8 cellular contexts compared by ENCODE assay signal in genomic region chr16:83826146-83826913, GRCh38. TPM values are rescaled to one million over a fixed set of nuclear protein-coding genes. Genes with fewer than 3 reads are reported as not detected.
DNase-seq lines count a peak whose midpoint lies in the region; ATAC-seq, FAIRE-seq and TF ChIP-seq lines count a peak whose summit lies in the region.

No MANE protein-coding gene starts in this region.

- no peaks in the 10 kb centered on the region for H3K36me3 ChIP-seq in HepG2 (replicated peaks in 1 of 2; ENCODE audit: control insufficient read depth in 1 of 2, insufficient read depth in 2 of 2, low read length in 2 of 2)

- peak overlapping the region; percentile 42 for H3K4me2 ChIP-seq in HepG2 (ENCODE audit: low read depth, low read length)

- CTCF ChIA-PET in HepG2 (lab: Yijun Ruan, JAX; ENCODE audit: low intra/inter-chr PET ratio, low total read pairs), result interaction anchor here (1.1 to 3.9 kb wide), 2 partner anchors 51 to 236 kb away, joined by 3 to 40 read pairs; no protein-coding TSS in a partner anchor

- H3K9ac ChIP-seq in HepG2 (ENCODE audit: insufficient read depth, low read depth, low read length), result no peak overlapping the region

- H3K4me3 ChIP-seq in HFF-Myc (replicated peaks; ENCODE audit: low read depth, low read length), result no peak overlapping the region
- no peak overlapping the region for H3K4me3 ChIP-seq in choroid plexus epithelial cell (ENCODE audit: low read depth, low read length)
- H3K4me3 ChIP-seq in HepG2 (replicated peaks in 1 of 3; ENCODE audit: insufficient read depth in 1 of 3, low read depth in 2 of 3, low read length in 3 of 3), result peak overlapping the region in 1 of 3 experiments; percentile 3; a peak in 1 of 6 replicates

- POLR2A ChIA-PET in HepG2 (lab: Yijun Ruan, JAX), result interaction anchor here (1.0 kb wide), 1 partner anchor 127 kb away, joined by 3 read pairs; no protein-coding TSS in a partner anchor

- no peak overlapping the region for H3K27ac ChIP-seq in HepG2 (ENCODE audit: extremely low read length, insufficient read depth, low read length)

- intact Hi-C loops in HepG2 (cut with micrococcal nuclease; ENCODE audit: unreplicated experiment), result loop anchor here (1.0 to 10.0 kb wide), 3 partner anchors 53 to 239 kb away; partner anchors contain the start of gene OSGIN1

- DNase-seq in GDM1 (lab: John Stamatoyannopoulos, UW), result peak; percentile 26
- DNase-seq in HFF-Myc (ENCODE audit: extremely low read depth, low read depth), result no peak
- DNase-seq in NCI-H2171 treated with DMSO at 0.1 percent for 48 hours (lab: John Stamatoyannopoulos, UW), result peak; percentile 62
- DNase-seq in activated CD4-positive, alpha-beta T cell treated with anti-CD3 and anti-CD28 coated beads for 48 hours, result peak; percentile 87
- DNase-seq in choroid plexus epithelial cell (ENCODE audit: low read depth), result peak; percentile 84
- DNase-seq in HepG2 (ENCODE audit: low spot score), result peak; percentile 52
- DNase-seq in stimulated activated CD4-positive, alpha-beta T cell treated with anti-CD3 and anti-CD28 coated beads, Interleukin-4, amount 100 ng/mL, for 4 hours, result peak; percentile 68 to 76

- no peaks in the 10 kb centered on the region for H3K79me2 ChIP-seq in HepG2 (ENCODE audit: insufficient read depth, low read length)

- H2AFZ ChIP-seq in HepG2 (ENCODE audit: low read length), result no peak overlapping the region

- TF ChIP-seq EP300 in HepG2 (IDR thresholded peaks at IDR 0.05; ENCODE audit: low read depth in 2 of 2, low read length in 2 of 2) (no peak), HepG2 (CRISPR knock-in tag; IDR thresholded peaks at IDR 0.05; ENCODE audit: borderline replicate concordance) (no peak)

- peak; percentile 94 for TF ChIP-seq CTCF in HFF-Myc (IDR thresholded peaks at IDR 0.05; ENCODE audit: low read depth, low read length, missing control alignments)
- peak; percentile 94 for TF ChIP-seq CTCF in choroid plexus epithelial cell (conservative IDR thresholded peaks at IDR 0.05; ENCODE audit: low read depth, low read length)
- peak; percentile 97 for TF ChIP-seq CTCF in HepG2 (CRISPR knock-in tag; IDR thresholded peaks at IDR 0.05)

- FAIRE-seq in HepG2 (lab: Jason Lieb, UNC), result peak; percentile 72

- H3K4me1 ChIP-seq in HepG2 (ENCODE audit: insufficient read depth, low read length), result no peaks in the 10 kb centered on the region

- in situ Hi-C loops in HepG2 (cut with HindIII; ENCODE audit: extremely low pct_ligation_motif_present, low pct_unique_long_range_greater_than_20kb), result loop anchor here (5.0 to 10.0 kb wide), 2 partner anchors 56 to 218 kb away; partner anchors contain the start of gene SLC38A8

- H4K20me1 ChIP-seq in HepG2 (ENCODE audit: insufficient read depth, low read length), result no peaks in the 10 kb centered on the region

- TF ChIP-seq RAD21 in HepG2 (CRISPR knock-in tag; IDR thresholded peaks at IDR 0.05), result peak; percentile 91

- ATAC-seq in HepG2 (peak; percentile 92), GM21526 (IDR thresholded peaks at IDR 0.05; ENCODE audit: low FRiP score, unreplicated experiment) (no peak)

- H3K27me3 ChIP-seq in HepG2 (ENCODE audit: control insufficient read depth in 1 of 2, insufficient read depth in 2 of 2, low read length in 2 of 2), result peaks cover 4 to 59% of the 10 kb centered on the region in 2 experiments; a peak in 3 of 5 replicates

- H3K9me3 ChIP-seq in HepG2 (ENCODE audit: low read length), result no peaks in the 10 kb centered on the region

- BruUV-seq in HepG2 (replicated peaks; lab: Mats Ljungman, UMichigan), result no TSS peak

- TF ChIP-seq POLR2A in HepG2 (IDR thresholded peaks at IDR 0.05; ENCODE audit: insufficient read depth in 1 of 2, low read depth in 2 of 2, low read length in 2 of 2), result no peak

- WGBS in HepG2 (ENCODE audit: low lambda C conversion rate), result 16% methylated on average over 21 of the region's 21 CpGs

TF ChIP-seq in HepG2, 621 proteins besides CTCF, POLR2A, EP300 and RAD21 (continues in another document):
- TF ChIP-seq REPIN1 (CRISPR knock-in tag; IDR thresholded peaks at IDR 0.05; ENCODE audit: borderline replicate concordance, low read depth) (no peak), PPARG (CRISPR knock-in tag; conservative IDR thresholded peaks at IDR 0.05) (0 out of 2 replicates have a peak, but pooled peaks have one; percentile 35), FOXK1 (CRISPR knock-in tag; IDR thresholded peaks at IDR 0.05; ENCODE audit: borderline replicate concordance, low read depth) (no peak), ZNF557 (CRISPR knock-in tag; IDR thresholded peaks at IDR 0.05) (no peak), CBX5 (CRISPR knock-in tag; IDR thresholded peaks at IDR 0.05; ENCODE audit: borderline replicate concordance) (no peak; the same call in 1 of the 2 replicates), GTF2F1 (IDR thresholded peaks at IDR 0.05; ENCODE audit: low read length) (no peak), HNRNPH1 (optimal IDR thresholded peaks at IDR 0.05; ENCODE audit: low read depth, low read length) (no peak), RBAK (CRISPR knock-in tag; IDR thresholded peaks at IDR 0.05) (no peak), ZNF263 (CRISPR knock-in tag; IDR thresholded peaks at IDR 0.05) (no peak), MED8 (CRISPR knock-in tag; IDR thresholded peaks at IDR 0.05; ENCODE audit: insufficient replicate concordance) (no peak), ZXDC (CRISPR knock-in tag; IDR thresholded peaks at IDR 0.05) (no peak), ZNF367 (CRISPR knock-in tag; IDR thresholded peaks at IDR 0.05; ENCODE audit: borderline replicate concordance) (no peak), ZNF563 (CRISPR knock-in tag; IDR thresholded peaks at IDR 0.05) (no peak), HMGA1 (CRISPR knock-in tag; conservative IDR thresholded peaks at IDR 0.05) (no peak), MLLT10 (CRISPR knock-in tag; IDR thresholded peaks at IDR 0.05) (no peak), ZNF597 (CRISPR knock-in tag; IDR thresholded peaks at IDR 0.05) (no peak), ETV6 (CRISPR knock-in tag; conservative IDR thresholded peaks at IDR 0.05) (no peak)

RNA-seq across cellular contexts. Expression of gene HSBP1, which starts 18.6 kb away (rescaled TPM):
- 292 and 469 TPM in 2 replicates for total RNA-seq in HepG2 (2016; rRNA removed; fragmentation: Illumina TruSeq; extraction: Trizol)
- 90.0 and 120 TPM in 2 replicates for total RNA-seq in HepG2 (2016; cell fraction: cytosol; rRNA removed; fragmentation: Illumina TruSeq; extraction: Trizol; ENCODE audit: low read depth)
- 306 and 489 TPM in 2 replicates for total RNA-seq in HepG2 (2016; cell fraction: insoluble cytoplasmic fraction; rRNA removed; fragmentation: Illumina TruSeq; extraction: Trizol)
- total RNA-seq in HepG2 (2016; cell fraction: membrane; rRNA removed; fragmentation: Illumina TruSeq; extraction: Trizol), result 174 and 189 TPM in 2 replicates
- total RNA-seq in HepG2 (2016; cell fraction: nucleus; rRNA removed; fragmentation: Illumina TruSeq; extraction: Trizol), result 120 and 128 TPM in 2 replicates
- polyA plus RNA-seq in HepG2 (2011; rRNA removed), result 209 and 249 TPM in 2 replicates
- polyA plus RNA-seq in HepG2 (2011; cell fraction: cytosol; rRNA removed), result 65.8 and 77.6 TPM in 2 replicates
- 38.6 and 45.2 TPM in 2 replicates for polyA plus RNA-seq in HepG2 (2011; cell fraction: nucleus; rRNA removed)
- polyA plus RNA-seq in HepG2 (2012), result 219 and 268 TPM in 2 replicates
- polyA plus RNA-seq in HepG2 (2016; cell fraction: cytosol; fragmentation: Illumina TruSeq; extraction: Trizol; ENCODE audit: low read depth), result 132 and 186 TPM in 2 replicates
- 432 and 474 TPM in 2 replicates for polyA plus RNA-seq in HepG2 (2016; cell fraction: insoluble cytoplasmic fraction; fragmentation: Illumina TruSeq; extraction: Trizol; ENCODE audit: low read depth)
- 169 and 214 TPM in 2 replicates for polyA plus RNA-seq in HepG2 (2016; cell fraction: membrane; fragmentation: Illumina TruSeq; extraction: Trizol; ENCODE audit: low read depth)
- polyA plus RNA-seq in HepG2 (2016; cell fraction: nucleus; fragmentation: Illumina TruSeq; extraction: Trizol; ENCODE audit: insufficient read depth, low read depth), result 174 and 214 TPM in 2 replicates
- polyA minus RNA-seq in HepG2 (2011; rRNA and poly(A)+ RNA removed; ENCODE audit: low replicate concordance), result 34.2 and 39.9 TPM in 2 replicates
- 36.2 and 37.8 TPM in 2 replicates for polyA minus RNA-seq in HepG2 (2011; cell fraction: cytosol; rRNA and poly(A)+ RNA removed)
- polyA minus RNA-seq in HepG2 (2011; cell fraction: nucleus; rRNA and poly(A)+ RNA removed), result 26.5 and 28.5 TPM in 2 replicates
